In genomic region chr9:6354072-6354686, GRCh38 we compare ENCODE assay signal across 8 cellular contexts. TPM values are rescaled to one million over a fixed set of nuclear protein-coding genes. Genes with fewer than 3 reads are reported as not detected.
DNase-seq lines count a peak whose midpoint lies in the region; ATAC-seq and TF ChIP-seq lines count a peak whose summit lies in the region.

No MANE protein-coding gene starts in this region.

- H3K27ac ChIP-seq in BLaER1 treated with 17β-estradiol and CSF1 and Interleukin-3, amounts not matched to agents 10 nM and 100 nM, result no peak overlapping the region
- H3K27ac ChIP-seq in VCaP, result no peak overlapping the region
- no peak overlapping the region for H3K27ac ChIP-seq in esophagus squamous epithelium

- TF ChIP-seq POLR2A in GM18505 (IDR thresholded peaks at IDR 0.05; ENCODE audit: borderline replicate concordance, extremely low read depth, insufficient read depth, insufficient read length) (no peak), esophagus squamous epithelium (IDR thresholded peaks at IDR 0.05) (no peak)

- no peaks in the 10 kb centered on the region for H3K9me3 Mint-ChIP-seq in naive thymus-derived CD8-positive, alpha-beta T cell

- peaks cover 0 to 5% (median 1%) of the 10 kb centered on the region in 4 donors for H3K4me1 Mint-ChIP-seq in naive thymus-derived CD8-positive, alpha-beta T cell

- peaks cover 0 to 4% (median 3%) of the 10 kb centered on the region in 5 donors for H3K27me3 Mint-ChIP-seq in naive thymus-derived CD8-positive, alpha-beta T cell

- peak overlapping the region in 7 of 11 experiments; percentile 5 to 50 (median 30); a peak in 8 of 22 replicates for H3K4me2 ChIP-seq in BLaER1 treated with 17β-estradiol and CSF1 and Interleukin-3, amounts not matched to agents 10 nM and 100 nM

- TF ChIP-seq CTCF in VCaP (conservative IDR thresholded peaks at IDR 0.05), result peak; percentile 88
- TF ChIP-seq CTCF in esophagus squamous epithelium (IDR thresholded peaks at IDR 0.05), result peak; percentile 51 to 83 (median 74)

- H3K4me1 ChIP-seq in BLaER1 treated with 17β-estradiol and CSF1 and Interleukin-3, amounts not matched to agents 10 nM and 100 nM, result peaks cover 11 to 26% (median 21%) of the 10 kb centered on the region in 10 experiments
- peaks cover 0 to 4% (median 0%) of the 10 kb centered on the region in 3 donors for H3K4me1 ChIP-seq in esophagus squamous epithelium

- no peak overlapping the region for H3K4me3 Mint-ChIP-seq in naive thymus-derived CD8-positive, alpha-beta T cell

- DNase-seq in NCI-H1930 (lab: John Stamatoyannopoulos, UW) (peak; percentile 30 to 41), esophagus squamous epithelium (lab: John Stamatoyannopoulos, UW) (no peak)
- DNase-seq in naive thymus-derived CD8-positive, alpha-beta T cell, result peak in 8 of 10 donors; percentile 22 to 73 (median 44)
- no peak for DNase-seq in effector CD8-positive, alpha-beta T cell (lab: John Stamatoyannopoulos, UW)

- H3K9ac ChIP-seq in BLaER1 treated with 17β-estradiol and CSF1 and Interleukin-3, amounts not matched to agents 10 nM and 100 nM, result no peak overlapping the region

- peak overlapping the region in 1 of 10 donors; percentile 2 for H3K27ac Mint-ChIP-seq in naive thymus-derived CD8-positive, alpha-beta T cell

- intact Hi-C loops in esophagus squamous epithelium (cut with DNase I), result no loop called here

- peak; percentile 75 for ATAC-seq in GM18505 (IDR thresholded peaks at IDR 0.05; ENCODE audit: unreplicated experiment)
- ATAC-seq in HG02885 (IDR thresholded peaks at IDR 0.05; ENCODE audit: poor library complexity, unreplicated experiment), result peak; percentile 85
- peak; percentile 86 to 90 for ATAC-seq in naive thymus-derived CD8-positive, alpha-beta T cell

- 2 to 9% methylated on average over 3 of the region's 3 CpGs for WGBS in esophagus squamous epithelium, 2 donors

- H3K27me3 ChIP-seq in BLaER1 treated with 17β-estradiol and CSF1 and Interleukin-3, amounts not matched to agents 10 nM and 100 nM, result no peaks in the 10 kb centered on the region
- H3K27me3 ChIP-seq in esophagus squamous epithelium, result no peaks in the 10 kb centered on the region

- H3K4me3 ChIP-seq in BLaER1 treated with 17β-estradiol and CSF1 and Interleukin-3, amounts not matched to agents 10 nM and 100 nM, result no peak overlapping the region
- H3K4me3 ChIP-seq in esophagus squamous epithelium, result no peak overlapping the region

- H3K36me3 ChIP-seq in BLaER1 treated with 17β-estradiol and CSF1 and Interleukin-3, amounts not matched to agents 10 nM and 100 nM, result no peaks in the 10 kb centered on the region
- no peaks in the 10 kb centered on the region for H3K36me3 ChIP-seq in esophagus squamous epithelium

- H4K20me1 ChIP-seq in BLaER1 treated with 17β-estradiol and CSF1 and Interleukin-3, amounts not matched to agents 10 nM and 100 nM, result no peaks in the 10 kb centered on the region

- POLR2A ChIA-PET in naive thymus-derived CD8-positive, alpha-beta T cell (lab: Charles Lee), result interaction anchor here (2.2 kb wide), 1 partner anchor 59 kb away, joined by 6 read pairs; the partner anchor contains the start of gene UHRF2

- H3K9me3 ChIP-seq in BLaER1 treated with 17β-estradiol and CSF1 and Interleukin-3, amounts not matched to agents 10 nM and 100 nM (replicated peaks in 1 of 11), result no peaks in the 10 kb centered on the region
- H3K9me3 ChIP-seq in esophagus squamous epithelium, result no peaks in the 10 kb centered on the region

- no peaks in the 10 kb centered on the region for H3K36me3 Mint-ChIP-seq in naive thymus-derived CD8-positive, alpha-beta T cell

RNA-seq across cellular contexts. Expression of gene TPD52L3, which starts 26.0 kb away (rescaled TPM):
- total RNA-seq in esophagus squamous epithelium, result not detected
- not detected for total RNA-seq in naive thymus-derived CD8-positive, alpha-beta T cell
- polyA plus RNA-seq in naive thymus-derived CD8-positive, alpha-beta T cell, result not detected

RNA-seq across cellular contexts. Expression of gene UHRF2, which starts 58.8 kb away (rescaled TPM):
- 10 to 100 TPM; 12.9 to 51.1 (median 22.1) TPM for total RNA-seq in esophagus squamous epithelium
- 100 to 1,000 TPM; 120 to 125 TPM for total RNA-seq in naive thymus-derived CD8-positive, alpha-beta T cell
- polyA plus RNA-seq in naive thymus-derived CD8-positive, alpha-beta T cell, result 10 to 100 TPM in 2 of 3 donors, 1 to 10 TPM in 1; 9.4 to 13.1 (median 10.6) TPM

Comparison
In these comparisons a context has a peak if more than half of its experiments do, and no peak if none do; other contexts are left out.
1. DNase-seq: peak in NCI-H1930 (2 of 2) and naive thymus-derived CD8-positive, alpha-beta T cell (8 of 10); none in esophagus squamous epithelium (single experiment) and effector CD8-positive, alpha-beta T cell (single experiment).
2. Peak in every context shown above with its lines, with median percentiles within 50 percentile points of each other: ATAC-seq.